Comparison of ENCODE assay signal across 9 cellular contexts in the genomic region with DNA sequence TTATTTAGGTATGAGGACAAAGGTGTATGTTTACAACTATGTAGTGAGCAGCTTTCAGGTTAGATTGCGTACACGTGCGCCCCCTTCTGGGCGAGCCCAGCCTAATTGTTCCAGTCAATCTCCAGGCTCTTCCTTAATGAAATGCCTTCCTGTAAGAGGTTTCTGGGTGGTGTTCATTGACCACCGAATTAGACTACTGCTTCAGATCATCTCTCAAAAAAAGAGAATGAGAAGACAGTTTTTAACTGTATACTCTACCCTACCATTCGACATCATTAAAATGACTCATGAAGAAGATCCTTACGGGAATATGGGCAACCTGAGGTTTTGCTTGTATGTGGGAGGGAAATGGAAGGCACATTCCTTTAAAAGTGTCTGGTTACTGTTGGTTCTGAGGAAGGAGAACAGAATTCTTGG. TPM values are rescaled to one million over a fixed set of nuclear protein-coding genes. Genes with fewer than 3 reads are reported as not detected.
DNase-seq lines count a peak whose midpoint lies in the region; ATAC-seq and TF ChIP-seq lines count a peak whose summit lies in the region.
"Had no signal": no experiment of that assay in that cellular context is flagged by ENCODE, and none has a peak within 500 bp of the region (broad histone marks: within the 10 kb centered on the region; RNA-seq: fewer than 3 reads in every experiment).

No MANE protein-coding gene starts in this region.

- H3K4me2 ChIP-seq in neuronal stem cell (ENCODE audit: insufficient read depth, low read length, poor library complexity, severe bottlenecking): no peak overlapping the region

- H2AK5ac ChIP-seq in neuronal stem cell (ENCODE audit: low read depth, low read length): no peak overlapping the region

- ATAC-seq in HG02571 (IDR thresholded peaks at IDR 0.05; ENCODE audit: unreplicated experiment): peak; percentile 65

- DNase-seq in SKM-1 treated with dmso at 0.1 percent for 144 hours (lab: John Stamatoyannopoulos, UW; ENCODE audit: unreplicated experiment) (peak; percentile 13), SKM-1 (lab: John Stamatoyannopoulos, UW; ENCODE audit: unreplicated experiment) (no peak), NCI-H146 (lab: John Stamatoyannopoulos, UW) (peak; percentile 22), fibroblast of peridontal ligament (ENCODE audit: extremely low read depth) (peak; percentile 80), neuronal stem cell (ENCODE audit: low spot score) (peak; percentile 51), vagina (ENCODE audit: extremely low spot score in 2 of 2) (no peak)
- DNase-seq in activated CD4-positive, alpha-beta T cell treated with anti-CD3 and anti-CD28 coated beads, Interleukin-2, amount 50 U/mL, for 1 hour: peak; percentile 22

- H3K4me1 ChIP-seq in neuronal stem cell (ENCODE audit: control insufficient read depth in 2 of 2, insufficient read depth in 1 of 2, low read depth in 1 of 2, low read length in 2 of 2) (peaks cover 5 to 7% of the 10 kb centered on the region in 2 donors), vagina (peaks cover 9% of the 10 kb centered on the region)

- no peak overlapping the region for H2BK15ac ChIP-seq in neuronal stem cell (ENCODE audit: low read length)

- WGBS in neuronal stem cell (ENCODE audit: extremely low coverage in 2 of 2, insufficient read length in 2 of 2, insufficient replicate concordance in 1 of 2), 2 donors: no CpG with 5 or more reads among the region's 7 CpGs

- no peak overlapping the region for H3K4ac ChIP-seq in neuronal stem cell (ENCODE audit: low read length)

- H2BK12ac ChIP-seq in neuronal stem cell (ENCODE audit: low read length): no peak overlapping the region

- no peak overlapping the region for H3K18ac ChIP-seq in neuronal stem cell (ENCODE audit: low read length)

- H3K23ac ChIP-seq in neuronal stem cell (ENCODE audit: low read depth, low read length, poor library complexity): no peak overlapping the region

- no peak overlapping the region for H3K4me3 ChIP-seq in neuronal stem cell (ENCODE audit: low read length in 2 of 2)
- peak overlapping the region in 1 of 2 donors; percentile 34 for H3K4me3 ChIP-seq in vagina

- H3K27me3 ChIP-seq in neuronal stem cell (ENCODE audit: control insufficient read depth in 3 of 3, insufficient read depth in 3 of 3, low read depth in 1 of 3, low read length in 3 of 3): no peaks in the 10 kb centered on the region
- no peaks in the 10 kb centered on the region for H3K27me3 ChIP-seq in vagina

- H3K27ac ChIP-seq in neuronal stem cell (replicated peaks; ENCODE audit: low read length) (no peak overlapping the region), vagina (peak overlapping the region; percentile 73)

- H4K8ac ChIP-seq in neuronal stem cell (ENCODE audit: low read depth, low read length): no peak overlapping the region

- TF ChIP-seq POLR2A in vagina (IDR thresholded peaks at IDR 0.05): no peak

- H2BK120ac ChIP-seq in neuronal stem cell (ENCODE audit: low read depth, low read length): no peak overlapping the region

- no peak overlapping the region for H2BK5ac ChIP-seq in neuronal stem cell (ENCODE audit: low read length)

- H4K91ac ChIP-seq in neuronal stem cell (ENCODE audit: low read depth, low read length, poor library complexity): no peak overlapping the region

- intact Hi-C loops in vagina (cut with DNase I): no loop called here

- H3K36me3 ChIP-seq in neuronal stem cell (replicated peaks in 1 of 2; ENCODE audit: control insufficient read depth in 2 of 2, insufficient read depth in 2 of 2, low read length in 2 of 2) (no peaks in the 10 kb centered on the region), vagina (no peaks in the 10 kb centered on the region)

- H2AFZ ChIP-seq in neuronal stem cell (ENCODE audit: low read length): no peak overlapping the region

- TF ChIP-seq CTCF in vagina (IDR thresholded peaks at IDR 0.05): peak in 1 of 3 experiments; percentile 54

- H3K9ac ChIP-seq in neuronal stem cell (ENCODE audit: low read depth, low read length, poor library complexity): no peak overlapping the region

- no peak overlapping the region for H3K14ac ChIP-seq in neuronal stem cell (ENCODE audit: low read length)

- H3K9me3 ChIP-seq in neuronal stem cell (replicated peaks in 1 of 2; ENCODE audit: control insufficient read depth in 2 of 2, insufficient read depth in 1 of 2, low read depth in 1 of 2, low read length in 2 of 2) (no peaks in the 10 kb centered on the region), vagina (no peaks in the 10 kb centered on the region)

- H3K79me1 ChIP-seq in neuronal stem cell (ENCODE audit: low read depth, low read length): no peaks in the 10 kb centered on the region

RNA-seq across cellular contexts. Expression of a gene that starts 2.1 kb away (rescaled TPM):
- polyA plus RNA-seq in neuronal stem cell (2013, experiment 1 of 2): 0.81 TPM
- polyA plus RNA-seq in neuronal stem cell (2013, experiment 2 of 2): 1.2 TPM
- total RNA-seq in vagina: 72.9 TPM

RNA-seq across cellular contexts. Expression of a gene that starts 51.3 kb away (rescaled TPM):
- not detected for polyA plus RNA-seq in neuronal stem cell (2013, experiment 1 of 2)
- not detected for polyA plus RNA-seq in neuronal stem cell (2013, experiment 2 of 2)
- total RNA-seq in vagina: not detected
- polyA plus RNA-seq: esophagus had no signal

Comparison
In these comparisons a context has a peak if more than half of its experiments do, and no peak if none do; other contexts are left out.
1. DNase-seq: peak in SKM-1 treated with dmso at 0.1 percent for 144 hours (single experiment), NCI-H146 (single experiment), activated CD4-positive, alpha-beta T cell treated with anti-CD3 and anti-CD28 coated beads, Interleukin-2, amount 50 U/mL, for 1 hour (single experiment), fibroblast of peridontal ligament (single experiment) and neuronal stem cell (single experiment); none in SKM-1 (single experiment) and vagina (0 of 2).